Comparison of ENCODE assay signal across 1 cellular context in the genomic region with DNA sequence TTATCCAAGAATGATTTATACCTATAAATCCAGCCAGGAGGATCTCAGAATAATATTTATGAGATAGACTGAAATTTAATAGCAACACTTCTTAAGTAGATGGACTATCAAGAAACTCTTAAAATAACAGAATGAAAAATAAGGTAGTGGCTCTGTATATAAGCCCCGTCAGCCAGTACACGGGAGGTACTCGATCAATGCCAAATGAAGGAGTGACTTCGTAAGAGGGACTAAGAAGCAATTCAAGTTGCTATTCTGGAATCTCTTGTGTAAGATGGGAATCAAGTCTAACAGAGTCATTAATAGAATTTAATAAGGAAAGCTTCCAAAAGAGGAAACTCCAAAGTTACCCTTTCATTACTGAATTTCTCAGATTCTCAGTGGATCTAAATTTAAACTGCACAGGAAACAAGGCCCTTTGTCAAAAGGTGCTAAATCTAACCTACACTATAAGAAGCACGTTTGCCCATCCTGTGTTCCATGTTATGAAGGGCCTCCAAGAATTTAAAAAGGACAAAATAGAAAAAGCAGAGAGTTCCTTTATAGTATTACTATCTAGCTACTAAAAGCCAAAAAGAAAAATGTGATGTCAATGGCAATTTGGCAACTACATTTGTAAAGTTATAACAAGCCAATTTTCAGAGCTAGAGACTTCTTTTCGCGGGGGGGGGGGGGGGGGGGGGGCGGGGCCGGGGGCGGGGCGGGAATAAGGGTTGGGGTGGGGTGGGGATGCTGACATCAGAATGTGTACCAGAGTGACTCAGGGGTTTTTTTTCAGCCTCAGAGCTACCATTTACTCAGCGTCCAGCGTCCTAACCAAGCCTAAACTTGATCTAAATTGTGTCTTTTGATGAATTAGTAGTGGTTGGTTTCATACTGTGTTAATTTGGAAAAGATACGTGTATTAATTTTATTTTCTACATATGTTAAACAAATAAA.
TF ChIP-seq lines count a peak whose summit lies in the region.

No MANE protein-coding gene starts in this region.

TF ChIP-seq in H1, 55 proteins besides CTCF, POLR2A, EP300 and RAD21 (continued from another document):
- TF ChIP-seq CHD7 (IDR thresholded peaks at IDR 0.05; ENCODE audit: insufficient replicate concordance, low read length): no peak
- TF ChIP-seq RNF2 (IDR thresholded peaks at IDR 0.05; ENCODE audit: borderline replicate concordance, low read depth, low read length, missing control alignments, poor library complexity, severe bottlenecking): no peak
- TF ChIP-seq MAFK (IDR thresholded peaks at IDR 0.05; ENCODE audit: low read depth, low read length): 0 out of 2 replicates have a peak, but pooled peaks have one; percentile 38
- TF ChIP-seq SP4 (IDR thresholded peaks at IDR 0.05; ENCODE audit: low read length): no peak
TF ChIP-seq in H1: peak in this region for 2.
